Comparison of ENCODE assay signal across 1 cellular context in genomic region chr20:18587665-18588553, GRCh38.
TF ChIP-seq lines count a peak whose summit lies in the region.

TSS of gene DTD1 (plus strand) at chr20:18588054. CDS start at chr20:18588073, 19 bp downstream.

TF ChIP-seq in HepG2, 621 proteins besides CTCF, POLR2A, EP300 and RAD21 (continued from another document and continues in another):
- TF ChIP-seq ZNF253 (CRISPR knock-in tag; IDR thresholded peaks at IDR 0.05; ENCODE audit: borderline replicate concordance), result peak; percentile 19; the same call in 1 of the 2 replicates
- TF ChIP-seq JARID2 (CRISPR knock-in tag; IDR thresholded peaks at IDR 0.05; ENCODE audit: insufficient replicate concordance), result no peak
- TF ChIP-seq ZNF468 (CRISPR knock-in tag; IDR thresholded peaks at IDR 0.05), result no peak
- peak; percentile 22; the same call in 1 of the 2 replicates for TF ChIP-seq HINFP (CRISPR knock-in tag; IDR thresholded peaks at IDR 0.05; ENCODE audit: low read depth)
- no peak; the same call in 1 of the 2 replicates for TF ChIP-seq ZBTB7A (CRISPR knock-in tag; IDR thresholded peaks at IDR 0.05)
- TF ChIP-seq NR3C1 (CRISPR knock-in tag; IDR thresholded peaks at IDR 0.05), result no peak
- no peak for TF ChIP-seq KDM6A (CRISPR knock-in tag; IDR thresholded peaks at IDR 0.05; ENCODE audit: low read depth)
- peak; percentile 73; the same call in 1 of the 2 replicates for TF ChIP-seq DZIP1 (CRISPR knock-in tag; IDR thresholded peaks at IDR 0.05)
- no peak for TF ChIP-seq IKZF1 (IDR thresholded peaks at IDR 0.05)
- TF ChIP-seq PREB (CRISPR knock-in tag; IDR thresholded peaks at IDR 0.05), result peak; percentile 83; the same call in 1 of the 2 replicates
- TF ChIP-seq PRDM4 (CRISPR knock-in tag; IDR thresholded peaks at IDR 0.05; ENCODE audit: borderline replicate concordance), result no peak
- no peak for TF ChIP-seq ZNF292 (CRISPR knock-in tag; IDR thresholded peaks at IDR 0.05; ENCODE audit: borderline replicate concordance, low read depth)
- TF ChIP-seq FUBP1 (CRISPR knock-in tag; IDR thresholded peaks at IDR 0.05; ENCODE audit: borderline replicate concordance), result no peak
- no peak for TF ChIP-seq ZBTB37 (CRISPR knock-in tag; IDR thresholded peaks at IDR 0.05)
- TF ChIP-seq ATM (IDR thresholded peaks at IDR 0.05; ENCODE audit: borderline replicate concordance), result no peak
- no peak; the same call in 1 of the 2 replicates for TF ChIP-seq XBP1 (CRISPR knock-in tag; IDR thresholded peaks at IDR 0.05)
- TF ChIP-seq DBP (CRISPR knock-in tag; IDR thresholded peaks at IDR 0.05; ENCODE audit: not compliant biosample characterization), result no peak
- peak; percentile 82 for TF ChIP-seq ZNF232 (CRISPR knock-in tag; IDR thresholded peaks at IDR 0.05; ENCODE audit: borderline replicate concordance)
- TF ChIP-seq ZNF567 (CRISPR knock-in tag; IDR thresholded peaks at IDR 0.05; ENCODE audit: borderline replicate concordance), result peak; percentile 70; the same call in 1 of the 2 replicates
- TF ChIP-seq ZNF878 (CRISPR knock-in tag; IDR thresholded peaks at IDR 0.05), result 0 out of 2 replicates have a peak, but pooled peaks have one; percentile 58
- no peak for TF ChIP-seq CC2D1A (CRISPR knock-in tag; IDR thresholded peaks at IDR 0.05)
- TF ChIP-seq ZNF331 (CRISPR knock-in tag; IDR thresholded peaks at IDR 0.05), result no peak
- TF ChIP-seq ZNF839 (CRISPR knock-in tag; IDR thresholded peaks at IDR 0.05; ENCODE audit: borderline replicate concordance), result no peak; the same call in 1 of the 2 replicates
- no peak; the same call in 1 of the 2 replicates for TF ChIP-seq ZNF431 (CRISPR knock-in tag; IDR thresholded peaks at IDR 0.05; ENCODE audit: borderline replicate concordance, low read depth)
- peak; percentile 88 for TF ChIP-seq HNRNPK (IDR thresholded peaks at IDR 0.05; ENCODE audit: low read depth, low read length, poor library complexity, severe bottlenecking)
- no peak for TF ChIP-seq ZNF841 (CRISPR knock-in tag; IDR thresholded peaks at IDR 0.05; ENCODE audit: borderline replicate concordance)
- peak; percentile 97 for TF ChIP-seq HOXA3 (CRISPR knock-in tag; IDR thresholded peaks at IDR 0.05)
- TF ChIP-seq SRY (CRISPR knock-in tag; IDR thresholded peaks at IDR 0.05), result peak; percentile 18; the same call in 1 of the 2 replicates
- no peak for TF ChIP-seq TRIM24 (CRISPR knock-in tag; IDR thresholded peaks at IDR 0.05)
- TF ChIP-seq KAT7 (CRISPR knock-in tag; IDR thresholded peaks at IDR 0.05; ENCODE audit: borderline replicate concordance), result peak; percentile 73; the same call in 1 of the 2 replicates
- TF ChIP-seq ZSCAN21 (CRISPR knock-in tag; IDR thresholded peaks at IDR 0.05; ENCODE audit: borderline replicate concordance), result peak; percentile 61; the same call in 1 of the 2 replicates
- peak; percentile 62; the same call in 1 of the 2 replicates for TF ChIP-seq MTF1 (CRISPR knock-in tag; IDR thresholded peaks at IDR 0.05)
- peak; percentile 97 for TF ChIP-seq TAF15 (IDR thresholded peaks at IDR 0.05; ENCODE audit: low read depth, low read length, poor library complexity, severe bottlenecking)
- TF ChIP-seq HNF4A (CRISPR knock-in tag; IDR thresholded peaks at IDR 0.05), result 0 out of 2 replicates have a peak, but pooled peaks have one; percentile 16
- peak; percentile 54; the same call in 1 of the 2 replicates for TF ChIP-seq ZNF256 (CRISPR knock-in tag; conservative IDR thresholded peaks at IDR 0.05)
- TF ChIP-seq PRDM10 (CRISPR knock-in tag; IDR thresholded peaks at IDR 0.05; ENCODE audit: low read depth), result no peak
- no peak for TF ChIP-seq ZNF562 (CRISPR knock-in tag; IDR thresholded peaks at IDR 0.05; ENCODE audit: borderline replicate concordance)
- TF ChIP-seq BRCA1 (CRISPR knock-in tag; IDR thresholded peaks at IDR 0.05), result peak; percentile 65; the same call in 1 of the 2 replicates
- peak; percentile 79; the same call in 1 of the 2 replicates for TF ChIP-seq TFDP1 (CRISPR knock-in tag; IDR thresholded peaks at IDR 0.05; ENCODE audit: borderline replicate concordance)
- peak; percentile 71; the same call in 1 of the 2 replicates for TF ChIP-seq MTERF4 (CRISPR knock-in tag; IDR thresholded peaks at IDR 0.05)
- no peak for TF ChIP-seq SETDB1 (CRISPR knock-in tag; IDR thresholded peaks at IDR 0.05; ENCODE audit: borderline replicate concordance)
- TF ChIP-seq ZMYM3 (CRISPR knock-in tag; IDR thresholded peaks at IDR 0.05), result no peak
